20 cellular contexts compared by ENCODE assay signal in the genomic region with DNA sequence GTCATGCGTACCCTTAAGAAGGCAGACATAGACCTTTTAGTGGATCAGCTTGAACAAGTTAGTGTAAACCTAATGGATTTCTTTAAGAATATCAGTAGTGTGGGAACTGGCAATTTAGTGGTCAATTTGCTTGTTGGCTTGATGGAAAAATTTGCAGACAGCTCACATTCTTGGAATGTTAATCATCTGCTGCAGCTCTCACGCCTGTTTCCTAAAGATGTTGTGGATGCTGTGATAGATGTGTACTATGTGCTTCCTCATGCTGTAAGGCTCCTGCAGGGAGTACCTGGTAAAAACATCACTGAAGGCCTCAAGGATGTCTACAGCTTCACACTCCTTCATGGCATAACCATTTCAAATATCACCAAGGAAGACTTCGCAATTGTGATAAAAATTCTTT.
A peak's percentile ranks its signal among the peaks of the same experiment; 100 is the strongest.
DNase-seq lines count a peak whose midpoint lies in the region; ATAC-seq and TF ChIP-seq lines count a peak whose summit lies in the region.
"Had no signal": no experiment of that assay in that cellular context is flagged by ENCODE, and none has a peak within 500 bp of the region (broad histone marks: within the 10 kb centered on the region; RNA-seq: fewer than 3 reads in every experiment).

No MANE protein-coding gene starts in this region.

- H4K20me1 ChIP-seq in mammary epithelial cell (ENCODE audit: insufficient read depth, low read length): no peaks in the 10 kb centered on the region

- H3K9me3 ChIP-seq in mammary epithelial cell (replicated peaks; ENCODE audit: insufficient read depth, low read length) (no peaks in the 10 kb centered on the region), breast epithelium (no peaks in the 10 kb centered on the region)
- H3K9me3 ChIP-seq: neutrophil, upper lobe of left lung had no signal

- POLR2A ChIA-PET in activated CD4-positive, alpha-beta T cell treated with anti-CD3 and anti-CD28 coated beads, Interleukin-2, amount 10 ng/mL, durations not matched to agents 7 days and 5 days (lab: Charles Lee): no interaction called here

- no peaks in the 10 kb centered on the region for H3K36me3 Mint-ChIP-seq in activated T-cell treated with anti-CD3 and anti-CD28 coated beads, Interleukin-2, amount 50 U/mL, for 72 hours (ENCODE audit: insufficient read depth in 2 of 2)
- no peaks in the 10 kb centered on the region for H3K36me3 Mint-ChIP-seq in activated CD4-positive, alpha-beta T cell treated with anti-CD3 and anti-CD28 coated beads, Interleukin-2, amount 10 ng/mL, durations not matched to agents 7 days and 5 days (ENCODE audit: low read depth)
- H3K36me3 Mint-ChIP-seq: activated CD8-positive, alpha-beta memory T cell treated with anti-CD3 and anti-CD28 coated beads, Interleukin-2, amount 10 ng/mL, durations not matched to agents 7 days and 5 days; activated naive CD8-positive, alpha-beta T cell treated with anti-CD3 and anti-CD28 coated beads for 36 hours had no signal

- no peak overlapping the region for H3K4me2 ChIP-seq in mammary epithelial cell (ENCODE audit: insufficient read depth, low read depth, low read length)

- peak; percentile 63 for DNase-seq in mammary epithelial cell
- no peak for DNase-seq in breast epithelium (ENCODE audit: low spot score in 2 of 2)
- peak; percentile 49 for DNase-seq in astrocyte of the spinal cord (ENCODE audit: low read depth, low spot score)
- peak; percentile 70 for DNase-seq in islet precursor cell
- no peak for DNase-seq in activated T-cell treated with anti-CD3 and anti-CD28 coated beads, Interleukin-2, amount 50 U/mL, for 72 hours
- no peak for DNase-seq in activated CD4-positive, CD25-positive, alpha-beta regulatory T cell treated with anti-CD3 and anti-CD28 coated beads, Interleukin-2, amount 50 U/mL, for 72 hours
- DNase-seq in ecto neural progenitor cell (ENCODE audit: low spot score): no peak
- DNase-seq in activated CD4-positive, alpha-beta T cell treated with anti-CD3 and anti-CD28 coated beads, Interleukin-2, amount 10 ng/mL, durations not matched to agents 7 days and 5 days: no peak
- DNase-seq: activated CD4-positive, alpha-beta T cell treated with anti-CD3 and anti-CD28 coated beads for 4 hours; activated CD8-positive, alpha-beta memory T cell treated with anti-CD3 and anti-CD28 coated beads, Interleukin-2, amount 10 ng/mL, durations not matched to agents 7 days and 5 days; activated naive CD8-positive, alpha-beta T cell treated with anti-CD3 and anti-CD28 coated beads for 36 hours; COR-L47; H7; NCI-H1436 treated with DMSO at 0.1 percent for 48 hours; NCI-H524 treated with DMSO at 0.1 percent for 48 hours; right cardiac atrium; upper lobe of left lung had no signal

- H3K4me3 ChIP-seq in mammary epithelial cell (replicated peaks in 1 of 3; ENCODE audit: insufficient read depth in 1 of 3, low read depth in 2 of 3, low read length in 3 of 3): no peak overlapping the region
- no peak overlapping the region for H3K4me3 ChIP-seq in breast epithelium
- no peak overlapping the region for H3K4me3 ChIP-seq in astrocyte of the spinal cord (ENCODE audit: low read depth, low read length)
- H3K4me3 ChIP-seq: upper lobe of left lung had no signal

- BruUV-seq in mammary epithelial cell (replicated peaks; lab: Mats Ljungman, UMichigan): no TSS peak

- peaks cover 16% of the 10 kb centered on the region for H3K4me1 ChIP-seq in mammary epithelial cell (ENCODE audit: insufficient read depth, low read length)
- no peaks in the 10 kb centered on the region for H3K4me1 ChIP-seq in breast epithelium
- H3K4me1 ChIP-seq: upper lobe of left lung had no signal

- H3K9me3 Mint-ChIP-seq in activated T-cell treated with anti-CD3 and anti-CD28 coated beads, Interleukin-2, amount 50 U/mL, for 72 hours: no peaks in the 10 kb centered on the region
- H3K9me3 Mint-ChIP-seq in activated CD4-positive, alpha-beta T cell treated with anti-CD3 and anti-CD28 coated beads, Interleukin-2, amount 10 ng/mL, durations not matched to agents 7 days and 5 days: no peaks in the 10 kb centered on the region
- H3K9me3 Mint-ChIP-seq: activated naive CD8-positive, alpha-beta T cell treated with anti-CD3 and anti-CD28 coated beads for 36 hours; activated T-helper 17 cell treated with anti-CD3 and anti-CD28 coated beads, Interleukin-2, amount 50 U/mL, for 72 hours had no signal

- no peak overlapping the region for H3K4me3 Mint-ChIP-seq in activated T-cell treated with anti-CD3 and anti-CD28 coated beads, Interleukin-2, amount 50 U/mL, for 72 hours
- H3K4me3 Mint-ChIP-seq in activated CD4-positive, alpha-beta T cell treated with anti-CD3 and anti-CD28 coated beads, Interleukin-2, amount 10 ng/mL, durations not matched to agents 7 days and 5 days: no peak overlapping the region
- H3K4me3 Mint-ChIP-seq: activated CD8-positive, alpha-beta memory T cell treated with anti-CD3 and anti-CD28 coated beads, Interleukin-2, amount 10 ng/mL, durations not matched to agents 7 days and 5 days; activated naive CD8-positive, alpha-beta T cell treated with anti-CD3 and anti-CD28 coated beads for 36 hours; activated T-helper 17 cell treated with anti-CD3 and anti-CD28 coated beads, Interleukin-2, amount 50 U/mL, for 72 hours had no signal

- H3K4me1 Mint-ChIP-seq in activated T-cell treated with anti-CD3 and anti-CD28 coated beads, Interleukin-2, amount 50 U/mL, for 72 hours (ENCODE audit: low read depth): peaks cover 24% of the 10 kb centered on the region
- H3K4me1 Mint-ChIP-seq in activated CD4-positive, alpha-beta T cell treated with anti-CD3 and anti-CD28 coated beads, Interleukin-2, amount 10 ng/mL, durations not matched to agents 7 days and 5 days: peaks cover 7% of the 10 kb centered on the region
- H3K4me1 Mint-ChIP-seq: activated naive CD8-positive, alpha-beta T cell treated with anti-CD3 and anti-CD28 coated beads for 36 hours; activated T-helper 17 cell treated with anti-CD3 and anti-CD28 coated beads, Interleukin-2, amount 50 U/mL, for 72 hours had no signal

- H3K9ac ChIP-seq in mammary epithelial cell (ENCODE audit: insufficient read depth, low read length): no peak overlapping the region

- H3K27me3 ChIP-seq in mammary epithelial cell (ENCODE audit: insufficient read depth, low read length) (no peaks in the 10 kb centered on the region), breast epithelium (no peaks in the 10 kb centered on the region)
- H3K27me3 ChIP-seq: neutrophil, upper lobe of left lung had no signal

- TF ChIP-seq POLR2A in breast epithelium (IDR thresholded peaks at IDR 0.05): no peak

- H3K27ac Mint-ChIP-seq in activated T-cell treated with anti-CD3 and anti-CD28 coated beads, Interleukin-2, amount 50 U/mL, for 72 hours: no peak overlapping the region
- no peak overlapping the region for H3K27ac Mint-ChIP-seq in activated CD4-positive, alpha-beta T cell treated with anti-CD3 and anti-CD28 coated beads, Interleukin-2, amount 10 ng/mL, durations not matched to agents 7 days and 5 days
- H3K27ac Mint-ChIP-seq: activated CD8-positive, alpha-beta memory T cell treated with anti-CD3 and anti-CD28 coated beads, Interleukin-2, amount 10 ng/mL, durations not matched to agents 7 days and 5 days; activated naive CD8-positive, alpha-beta T cell treated with anti-CD3 and anti-CD28 coated beads for 36 hours; activated T-helper 17 cell treated with anti-CD3 and anti-CD28 coated beads, Interleukin-2, amount 50 U/mL, for 72 hours had no signal

- no peak for ATAC-seq in activated T-cell treated with anti-CD3 and anti-CD28 coated beads, Interleukin-2, amount 50 U/mL, for 72 hours (replicated peaks in 1 of 2)
- ATAC-seq: activated CD8-positive, alpha-beta memory T cell treated with anti-CD3 and anti-CD28 coated beads, Interleukin-2, amount 10 ng/mL, durations not matched to agents 7 days and 5 days; activated T-helper 17 cell treated with anti-CD3 and anti-CD28 coated beads, Interleukin-2, amount 50 U/mL, for 72 hours; right cardiac atrium had no signal

- peaks cover 21% of the 10 kb centered on the region for H3K27me3 Mint-ChIP-seq in activated T-cell treated with anti-CD3 and anti-CD28 coated beads, Interleukin-2, amount 50 U/mL, for 72 hours (ENCODE audit: low read depth)
- peaks cover 4% of the 10 kb centered on the region for H3K27me3 Mint-ChIP-seq in activated CD4-positive, alpha-beta T cell treated with anti-CD3 and anti-CD28 coated beads, Interleukin-2, amount 10 ng/mL, durations not matched to agents 7 days and 5 days

- dilution Hi-C loops in mammary epithelial cell (cut with HindIII; ENCODE audit: low sequenced_read_pairs): no loop called here

- H2AFZ ChIP-seq in mammary epithelial cell (ENCODE audit: low read depth, low read length): no peak overlapping the region

- intact Hi-C loops in mammary epithelial cell (cut with micrococcal nuclease): loop anchor here (2.0 kb wide), 1 partner anchor 24 kb away; no protein-coding TSS in a partner anchor
- intact Hi-C loops in breast epithelium (cut with DNase I; ENCODE audit: low total_unique reads): no loop called here

- H3K79me2 ChIP-seq in mammary epithelial cell (ENCODE audit: insufficient read depth, low read length): no peaks in the 10 kb centered on the region

- CTCF ChIA-PET in mammary epithelial cell (lab: Charles Lee; ENCODE audit: low non-redundant PET): interaction anchor here (0.6 to 0.7 kb wide), 2 partner anchors 16 to 24 kb away, joined by 4 to 12 read pairs; no protein-coding TSS in a partner anchor
- CTCF ChIA-PET in activated CD4-positive, alpha-beta T cell treated with anti-CD3 and anti-CD28 coated beads, Interleukin-2, amount 10 ng/mL, durations not matched to agents 7 days and 5 days (lab: Charles Lee): no interaction called here

- WGBS in mammary epithelial cell (ENCODE audit: low coverage, missing lambda C conversion rate): 67% methylated on average over 3 of the region's 3 CpGs

- no peak for TF ChIP-seq CTCF in mammary epithelial cell (conservative IDR thresholded peaks at IDR 0.05 in 1 of 2, IDR thresholded peaks at IDR 0.05 in 1 of 2; ENCODE audit: extremely low read depth in 1 of 2, insufficient read depth in 1 of 2, low read depth in 1 of 2, low read length in 2 of 2)
- TF ChIP-seq CTCF in breast epithelium (IDR thresholded peaks at IDR 0.05): no peak
- no peak for TF ChIP-seq CTCF in astrocyte of the spinal cord (IDR thresholded peaks at IDR 0.05; ENCODE audit: low read depth, low read length)

- in situ Hi-C loops in mammary epithelial cell (cut with MboI; ENCODE audit: low sequenced_read_pairs in 2 of 2): loop anchor here in 1 of 2 donors (25.0 kb wide), 1 partner anchor 613 kb away; no protein-coding TSS in a partner anchor
- in situ Hi-C loops in astrocyte of the spinal cord (cut with HindIII; ENCODE audit: low sequenced_read_pairs): no loop called here

- no peaks in the 10 kb centered on the region for H3K36me3 ChIP-seq in mammary epithelial cell (ENCODE audit: insufficient read depth, low read length)
- no peaks in the 10 kb centered on the region for H3K36me3 ChIP-seq in breast epithelium
- H3K36me3 ChIP-seq: upper lobe of left lung had no signal

- H3K27ac ChIP-seq in mammary epithelial cell (ENCODE audit: insufficient read depth, low read depth, low read length) (no peak overlapping the region), breast epithelium (no peak overlapping the region)
- H3K27ac ChIP-seq: 22Rv1, neutrophil, upper lobe of left lung had no signal

Comparison
In these comparisons a context has a peak if more than half of its experiments do, and no peak if none do; other contexts are left out.
1. DNase-seq: peak in mammary epithelial cell (single experiment), astrocyte of the spinal cord (single experiment) and islet precursor cell (single experiment); none in breast epithelium (0 of 2), activated T-cell treated with anti-CD3 and anti-CD28 coated beads, Interleukin-2, amount 50 U/mL, for 72 hours (0 of 2), activated CD4-positive, CD25-positive, alpha-beta regulatory T cell treated with anti-CD3 and anti-CD28 coated beads, Interleukin-2, amount 50 U/mL, for 72 hours (single experiment), ecto neural progenitor cell (single experiment) and activated CD4-positive, alpha-beta T cell treated with anti-CD3 and anti-CD28 coated beads, Interleukin-2, amount 10 ng/mL, durations not matched to agents 7 days and 5 days (single experiment).